ENCODE assay signal across 8 cellular contexts in genomic region chr11:67482275-67482735, GRCh38.
DNase-seq lines count a peak whose midpoint lies in the region; ATAC-seq and TF ChIP-seq lines count a peak whose summit lies in the region.

No MANE protein-coding gene starts in this region.

- no peaks in the 10 kb centered on the region for H3K9me3 ChIP-seq in neutrophil

- no peaks in the 10 kb centered on the region; the same call in 1 of the 2 replicates for H3K36me3 ChIP-seq in GM06990 (ENCODE audit: control insufficient read depth, insufficient read depth, low read length)
- peaks cover 1% of the 10 kb centered on the region for H3K36me3 ChIP-seq in neutrophil

- H3K27ac ChIP-seq in coronary artery: peak overlapping the region; percentile 76 to 91
- H3K27ac ChIP-seq in neutrophil: peak overlapping the region; percentile 96

- H3K27me3 ChIP-seq in GM06990 (replicated peaks; ENCODE audit: control insufficient read depth, insufficient read depth, low read length) (no peaks in the 10 kb centered on the region), neutrophil (peaks cover 4% of the 10 kb centered on the region)

- DNase-seq in GM06990 (ENCODE audit: extremely low read depth, insufficient read length) (no peak), NOMO-1 treated with dmso at 0.1 percent for 144 hours (lab: John Stamatoyannopoulos, UW; ENCODE audit: unreplicated experiment) (peak; percentile 89), coronary artery (ENCODE audit: low spot score) (peak; percentile 58), NCI-H2196 (lab: John Stamatoyannopoulos, UW; ENCODE audit: unreplicated experiment) (no peak), NCI-H2107 (lab: John Stamatoyannopoulos, UW) (no peak), DMS114 treated with DMSO at 0.1 percent for 48 hours (lab: John Stamatoyannopoulos, UW; ENCODE audit: unreplicated experiment) (no peak)

- no peak for TF ChIP-seq CTCF in GM06990 (IDR thresholded peaks at IDR 0.05; ENCODE audit: insufficient read depth, low read length, poor library complexity, severe bottlenecking)
- TF ChIP-seq CTCF in coronary artery (IDR thresholded peaks at IDR 0.05): no peak
- no peak for TF ChIP-seq CTCF in neutrophil (IDR thresholded peaks at IDR 0.05)

- ATAC-seq in GM21529 (IDR thresholded peaks at IDR 0.05; ENCODE audit: unreplicated experiment): no peak

- H3K4me1 ChIP-seq in neutrophil (ENCODE audit: control insufficient read depth in 1 of 2, insufficient read depth in 1 of 2, low read depth in 1 of 2, low read length in 1 of 2): peaks cover 40 to 44% of the 10 kb centered on the region in 2 experiments

- H3K4me3 ChIP-seq in GM06990 (replicated peaks; ENCODE audit: low read depth, low read length): peak overlapping the region; percentile 63
- peak overlapping the region; percentile 78 for H3K4me3 ChIP-seq in coronary artery
- H3K4me3 ChIP-seq in neutrophil (ENCODE audit: low read depth in 1 of 2, low read length in 1 of 2): peak overlapping the region; percentile 85 to 92

Comparison
In these comparisons a context has a peak if more than half of its experiments do, and no peak if none do; other contexts are left out.
1. DNase-seq: peak in NOMO-1 treated with dmso at 0.1 percent for 144 hours (single experiment) and coronary artery (single experiment); none in GM06990 (single experiment), NCI-H2196 (single experiment), NCI-H2107 (single experiment) and DMS114 treated with DMSO at 0.1 percent for 48 hours (single experiment).
2. Peak in every context shown above with its lines, with median percentiles within 50 percentile points of each other: H3K4me3 ChIP-seq.